ENCODE assay signal across 8 cellular contexts in genomic region chr7:87151701-87152111, GRCh38. TPM values are rescaled to one million over a fixed set of nuclear protein-coding genes. Genes with fewer than 3 reads are reported as not detected.
DNase-seq lines count a peak whose midpoint lies in the region; ATAC-seq, FAIRE-seq and TF ChIP-seq lines count a peak whose summit lies in the region.

No MANE protein-coding gene starts in this region.

- intact Hi-C loops in CD4-positive, alpha-beta T cell (cut with DNase I, micrococcal nuclease): loop anchor here (1.0 to 5.0 kb wide), 5 partner anchors 68 to 201 kb away; partner anchors contain the start of genes ELAPOR2 (in 2 of the 2) and TMEM243 (in 1 of the 2)
- intact Hi-C loops in vagina (cut with DNase I): loop anchor here (10.0 kb wide), 1 partner anchor 73 kb away; no protein-coding TSS in a partner anchor

- peaks cover 27% of the 10 kb centered on the region for H3K36me3 Mint-ChIP-seq in CD4-positive, alpha-beta T cell (ENCODE audit: low read depth)
- H3K36me3 Mint-ChIP-seq in astrocyte (ENCODE audit: low read depth, unreplicated experiment): peaks cover 2% of the 10 kb centered on the region

- peak overlapping the region; percentile 96 for H3K4me3 Mint-ChIP-seq in CD4-positive, alpha-beta T cell
- peak overlapping the region; percentile 99 for H3K4me3 Mint-ChIP-seq in astrocyte (ENCODE audit: unreplicated experiment)

- peak overlapping the region; percentile 87 for H3K4me3 ChIP-seq in astrocyte (ENCODE audit: insufficient read depth, low read depth, low read length)
- peak overlapping the region; percentile 43 for H3K4me3 ChIP-seq in lung
- H3K4me3 ChIP-seq in vagina: peak overlapping the region; percentile 78 to 90

- no peaks in the 10 kb centered on the region for H3K27me3 ChIP-seq in CD4-positive, alpha-beta T cell (ENCODE audit: control insufficient read depth, insufficient read depth, low read length)
- no peaks in the 10 kb centered on the region for H3K27me3 ChIP-seq in astrocyte (ENCODE audit: insufficient read depth, low read length)
- no peaks in the 10 kb centered on the region for H3K27me3 ChIP-seq in lung (ENCODE audit: control insufficient read depth, insufficient read depth)
- no peaks in the 10 kb centered on the region for H3K27me3 ChIP-seq in vagina

- peak; percentile 45 for ATAC-seq in CD4-positive, alpha-beta T cell (ENCODE audit: poor library complexity)
- peak; percentile 23 for ATAC-seq in GM19463 (IDR thresholded peaks at IDR 0.05; ENCODE audit: unreplicated experiment)
- peak; percentile 9 for ATAC-seq in HG03521 (IDR thresholded peaks at IDR 0.05; ENCODE audit: unreplicated experiment)
- ATAC-seq in lung (ENCODE audit: insufficient read depth, low FRiP score): no peak

- no peaks in the 10 kb centered on the region for H3K36me3 ChIP-seq in astrocyte (ENCODE audit: insufficient read depth, low read length)
- H3K36me3 ChIP-seq in lung (ENCODE audit: control insufficient read depth in 2 of 2, insufficient read depth in 2 of 2, low read length in 2 of 2): no peaks in the 10 kb centered on the region
- no peaks in the 10 kb centered on the region for H3K36me3 ChIP-seq in vagina

- H3K4me1 ChIP-seq in astrocyte (ENCODE audit: insufficient read depth, low read length) (peaks cover 12% of the 10 kb centered on the region), lung (ENCODE audit: control insufficient read depth in 2 of 2, insufficient read depth in 2 of 2, low read length in 2 of 2) (peaks cover 0 to 6% of the 10 kb centered on the region in 2 donors), vagina (peaks cover 34% of the 10 kb centered on the region)

- peak overlapping the region; percentile 99 for H3K9ac ChIP-seq in astrocyte (ENCODE audit: low read length)

- DNase-seq in CD4-positive, alpha-beta T cell: no peak
- DNase-seq in astrocyte (ENCODE audit: low read depth) (no peak), lung (ENCODE audit: low spot score) (no peak), vagina (ENCODE audit: extremely low spot score in 2 of 2) (no peak), GM20000 (ENCODE audit: low spot score) (no peak), NCI-H345 (lab: John Stamatoyannopoulos, UW) (no peak)

- H3K79me2 ChIP-seq in astrocyte (ENCODE audit: insufficient read depth, low read length): peaks cover 39% of the 10 kb centered on the region

- TF ChIP-seq CTCF in CD4-positive, alpha-beta T cell (IDR thresholded peaks at IDR 0.05): no peak
- TF ChIP-seq CTCF in astrocyte (IDR thresholded peaks at IDR 0.05; ENCODE audit: insufficient read depth, low read depth, low read length) (no peak), lung (IDR thresholded peaks at IDR 0.05; ENCODE audit: control extremely low read depth, extremely low read depth) (no peak), vagina (IDR thresholded peaks at IDR 0.05) (no peak), GM20000 (IDR thresholded peaks at IDR 0.05; ENCODE audit: extremely low read depth, missing control alignments) (no peak)

- peaks cover 49% of the 10 kb centered on the region for H3K4me1 Mint-ChIP-seq in CD4-positive, alpha-beta T cell (ENCODE audit: low read depth)
- peaks cover 15% of the 10 kb centered on the region for H3K4me1 Mint-ChIP-seq in astrocyte (ENCODE audit: low read depth, unreplicated experiment)

- 9 to 11% methylated on average over 13 of the region's 13 CpGs for WGBS in lung, 2 donors

- CTCF ChIA-PET in CD4-positive, alpha-beta T cell (lab: Charles Lee): interaction anchor here (1.0 to 3.4 kb wide), 5 partner anchors 32 to 224 kb away, joined by 3 to 12 read pairs (median 5); partner anchors contain the start of genes ELAPOR2 and TMEM243

- POLR2A ChIA-PET in CD4-positive, alpha-beta T cell (lab: Charles Lee): interaction anchor here (0.6 to 7.2 kb wide), 21 partner anchors 9 to 1069 kb away, joined by 3 to 357 read pairs (median 7); partner anchors contain the start of genes ADAM22, CROT, DBF4 and ELAPOR2

- peak overlapping the region; percentile 87 for H3K27ac ChIP-seq in CD4-positive, alpha-beta T cell (ENCODE audit: low read depth, low read length)
- H3K27ac ChIP-seq in astrocyte (ENCODE audit: low read depth, low read length) (peak overlapping the region; percentile 87), lung (ENCODE audit: low read depth in 1 of 2, low read length in 1 of 2) (peak overlapping the region; percentile 95 to 96), vagina (peak overlapping the region; percentile 97)

- no peaks in the 10 kb centered on the region for H3K9me3 Mint-ChIP-seq in CD4-positive, alpha-beta T cell
- no peaks in the 10 kb centered on the region for H3K9me3 Mint-ChIP-seq in astrocyte (ENCODE audit: unreplicated experiment)

- H3K4me2 ChIP-seq in astrocyte (ENCODE audit: low read length): peak overlapping the region; percentile 89

- peaks cover 31% of the 10 kb centered on the region for H4K20me1 ChIP-seq in astrocyte (ENCODE audit: insufficient read depth, low read length)

- TF ChIP-seq POLR2A in vagina (IDR thresholded peaks at IDR 0.05): no peak

- peak overlapping the region; percentile 93 for H2AFZ ChIP-seq in astrocyte (ENCODE audit: low read depth, low read length)

- no peaks in the 10 kb centered on the region for H3K9me3 ChIP-seq in CD4-positive, alpha-beta T cell (ENCODE audit: control insufficient read depth, low read length)
- H3K9me3 ChIP-seq in astrocyte (ENCODE audit: insufficient read depth, low read depth, low read length): no peaks in the 10 kb centered on the region
- H3K9me3 ChIP-seq in lung (ENCODE audit: control insufficient read depth in 2 of 2, insufficient read depth in 1 of 2, low read length in 1 of 2): no peaks in the 10 kb centered on the region
- H3K9me3 ChIP-seq in vagina: no peaks in the 10 kb centered on the region

- H3K27ac Mint-ChIP-seq in CD4-positive, alpha-beta T cell: peak overlapping the region; percentile 97
- peak overlapping the region; percentile 92 for H3K27ac Mint-ChIP-seq in astrocyte (ENCODE audit: unreplicated experiment)

- H3K27me3 Mint-ChIP-seq in CD4-positive, alpha-beta T cell: no peaks in the 10 kb centered on the region
- H3K27me3 Mint-ChIP-seq in astrocyte (ENCODE audit: low read depth, unreplicated experiment): no peaks in the 10 kb centered on the region

- peak; percentile 17 for FAIRE-seq in astrocyte (lab: Jason Lieb, UNC)

RNA-seq across cellular contexts. Expression of gene DMTF1, which starts 0.5 kb away (rescaled TPM):
- 100 to 1,000 TPM; 114 to 115 TPM for total RNA-seq in CD4-positive, alpha-beta T cell
- 77.3 and 89.2 TPM in 2 replicates for total RNA-seq in astrocyte
- total RNA-seq in lung: 100 to 1,000 TPM in 1 of 2 donors, 10 to 100 TPM in 1; 60.8 to 254 TPM
- polyA plus RNA-seq in lung: 10 to 100 TPM; 24.3 to 44.5 TPM
- 86.9 TPM for total RNA-seq in vagina
